22 cellular contexts compared by ENCODE assay signal in the genomic region with DNA sequence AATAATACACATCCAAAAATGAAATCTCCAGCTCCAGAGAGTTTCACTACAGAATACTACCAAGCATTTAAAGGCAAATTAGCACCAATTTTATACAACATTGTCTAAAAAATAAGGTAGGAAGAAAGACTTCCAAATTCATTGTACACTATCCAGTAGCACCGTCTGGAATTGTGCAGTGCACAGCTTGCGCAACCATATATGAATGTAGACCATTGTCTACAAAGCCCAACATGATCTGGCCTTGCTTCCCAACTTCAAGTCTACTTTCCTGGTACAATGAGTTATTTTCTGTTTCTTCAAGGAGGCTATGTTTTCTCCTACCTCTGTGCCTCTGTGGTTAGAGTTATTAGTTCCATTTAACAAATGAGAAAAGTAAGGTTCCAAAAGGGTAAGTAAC.
A peak's percentile ranks its signal among the peaks of the same experiment; 100 is the strongest.
DNase-seq lines count a peak whose midpoint lies in the region; ATAC-seq, FAIRE-seq and TF ChIP-seq lines count a peak whose summit lies in the region.
"Had no signal": no experiment of that assay in that cellular context is flagged by ENCODE, and none has a peak within 500 bp of the region (broad histone marks: within the 10 kb centered on the region; RNA-seq: fewer than 3 reads in every experiment).

No MANE protein-coding gene starts in this region.

- peaks cover 5% of the 10 kb centered on the region; the same call in 1 of the 2 replicates for H3K9me3 ChIP-seq in HepG2 (ENCODE audit: low read length)
- H3K9me3 ChIP-seq in right lobe of liver: no peaks in the 10 kb centered on the region
- H3K9me3 ChIP-seq: BE2C, HAP-1 had no signal

- TF ChIP-seq CTCF in HepG2 (CRISPR knock-in tag; IDR thresholded peaks at IDR 0.05) (no peak), right lobe of liver (IDR thresholded peaks at IDR 0.05) (no peak)

- H3K36me3 ChIP-seq in HepG2 (replicated peaks in 1 of 2; ENCODE audit: control insufficient read depth in 1 of 2, insufficient read depth in 2 of 2, low read length in 2 of 2) (no peaks in the 10 kb centered on the region), right lobe of liver (no peaks in the 10 kb centered on the region)
- H3K36me3 ChIP-seq: BE2C; BLaER1 treated with 17β-estradiol and CSF1 and Interleukin-3, amounts not matched to agents 10 nM and 100 nM; HAP-1 had no signal

- in situ Hi-C loops in HepG2 (cut with HindIII; ENCODE audit: extremely low pct_ligation_motif_present, low pct_unique_long_range_greater_than_20kb): no loop called here

- intact Hi-C loops in HepG2 (cut with micrococcal nuclease; ENCODE audit: unreplicated experiment) (no loop called here), right lobe of liver (cut with DNase I) (no loop called here), posterior vena cava (cut with DNase I) (no loop called here)

- TF ChIP-seq EP300 in HepG2 (IDR thresholded peaks at IDR 0.05; ENCODE audit: low read depth in 2 of 2, low read length in 2 of 2): no peak
- TF ChIP-seq EP300 in HepG2 (CRISPR knock-in tag; IDR thresholded peaks at IDR 0.05; ENCODE audit: borderline replicate concordance): no peak
- no peak for TF ChIP-seq EP300 in Ishikawa (IDR thresholded peaks at IDR 0.05; ENCODE audit: borderline replicate concordance)

- CTCF ChIA-PET in HepG2 (lab: Yijun Ruan, JAX; ENCODE audit: low intra/inter-chr PET ratio, low total read pairs): no interaction called here

- 45% methylated on average over 2 of the region's 2 CpGs for WGBS in HepG2 (ENCODE audit: low lambda C conversion rate)
- 95% methylated on average over 2 of the region's 2 CpGs for WGBS in right lobe of liver (ENCODE audit: insufficient coverage, low coverage, low lambda C conversion rate, missing lambda C conversion rate)

- H3K4me1 ChIP-seq in HepG2 (ENCODE audit: insufficient read depth, low read length) (no peaks in the 10 kb centered on the region), right lobe of liver (no peaks in the 10 kb centered on the region)
- H3K4me1 ChIP-seq: BE2C; BLaER1 treated with 17β-estradiol and CSF1 and Interleukin-3, amounts not matched to agents 10 nM and 100 nM; HAP-1 had no signal

- 0 out of 5 replicates have a peak, but pooled peaks cover 0 to 5% of the 10 kb centered on the region in 2 experiments for H3K27me3 ChIP-seq in HepG2 (ENCODE audit: control insufficient read depth in 1 of 2, insufficient read depth in 2 of 2, low read length in 2 of 2)
- H3K27me3 ChIP-seq in right lobe of liver: no peaks in the 10 kb centered on the region
- H3K27me3 ChIP-seq: BE2C; BLaER1 treated with 17β-estradiol and CSF1 and Interleukin-3, amounts not matched to agents 10 nM and 100 nM had no signal

- DNase-seq in HepG2 (ENCODE audit: low spot score) (no peak), right lobe of liver (no peak), posterior vena cava (ENCODE audit: low spot score) (peak; percentile 13)
- DNase-seq: ACHN; AML-193; BE2C; CD4-positive, alpha-beta T cell; CD8-positive, alpha-beta memory T cell; DMS153; DND-41; GOT3; HFFc6 had no signal

- H3K79me2 ChIP-seq in HepG2 (ENCODE audit: insufficient read depth, low read length): no peaks in the 10 kb centered on the region

- POLR2A ChIA-PET in HepG2 (lab: Yijun Ruan, JAX): no interaction called here

- no peak for ATAC-seq in HepG2
- no peak for ATAC-seq in right lobe of liver
- ATAC-seq in HG03095 (IDR thresholded peaks at IDR 0.05; ENCODE audit: unreplicated experiment): no peak
- no peak for ATAC-seq in HG03025 (IDR thresholded peaks at IDR 0.05; ENCODE audit: low FRiP score, unreplicated experiment)

- no peak overlapping the region for H3K4me2 ChIP-seq in HepG2 (ENCODE audit: low read depth, low read length)
- H3K4me2 ChIP-seq: BLaER1 treated with 17β-estradiol and CSF1 and Interleukin-3, amounts not matched to agents 10 nM and 100 nM had no signal

- TF ChIP-seq POLR2A in HepG2 (IDR thresholded peaks at IDR 0.05; ENCODE audit: insufficient read depth in 1 of 2, low read depth in 2 of 2, low read length in 2 of 2) (no peak), right lobe of liver (IDR thresholded peaks at IDR 0.05) (no peak)

- H2AFZ ChIP-seq in HepG2 (ENCODE audit: low read length): no peak overlapping the region

- FAIRE-seq in HepG2 (lab: Jason Lieb, UNC): no peak
- FAIRE-seq: A204.1, G401.6, GM12892, H54 had no signal

- no peak overlapping the region for H3K27ac ChIP-seq in HepG2 (ENCODE audit: extremely low read length, insufficient read depth, low read length)
- no peak overlapping the region for H3K27ac ChIP-seq in right lobe of liver
- H3K27ac ChIP-seq: 22Rv1; BLaER1 treated with 17β-estradiol and CSF1 and Interleukin-3, amounts not matched to agents 10 nM and 100 nM had no signal

- no peaks in the 10 kb centered on the region for H4K20me1 ChIP-seq in HepG2 (ENCODE audit: insufficient read depth, low read length)
- H4K20me1 ChIP-seq: BLaER1 treated with 17β-estradiol and CSF1 and Interleukin-3, amounts not matched to agents 10 nM and 100 nM had no signal

- no peak for TF ChIP-seq RAD21 in HepG2 (CRISPR knock-in tag; IDR thresholded peaks at IDR 0.05)
- no peak for TF ChIP-seq RAD21 in Ishikawa (IDR thresholded peaks at IDR 0.05; ENCODE audit: low read depth)

- H3K4me3 ChIP-seq in HepG2 (replicated peaks in 1 of 3; ENCODE audit: insufficient read depth in 1 of 3, low read depth in 2 of 3, low read length in 3 of 3) (no peak overlapping the region), right lobe of liver (no peak overlapping the region)
- H3K4me3 ChIP-seq: BLaER1 treated with 17β-estradiol and CSF1 and Interleukin-3, amounts not matched to agents 10 nM and 100 nM; HAP-1 had no signal

- no TSS peak for BruUV-seq in HepG2 (replicated peaks; lab: Mats Ljungman, UMichigan)

- no peak overlapping the region for H3K9ac ChIP-seq in HepG2 (ENCODE audit: insufficient read depth, low read depth, low read length)
- H3K9ac ChIP-seq: BLaER1 treated with 17β-estradiol and CSF1 and Interleukin-3, amounts not matched to agents 10 nM and 100 nM had no signal

TF ChIP-seq in Ishikawa, 13 proteins besides CTCF, POLR2A, EP300 and RAD21:
- no peak for TF ChIP-seq TEAD4 (IDR thresholded peaks at IDR 0.05)
- TF ChIP-seq, protein P1, sequence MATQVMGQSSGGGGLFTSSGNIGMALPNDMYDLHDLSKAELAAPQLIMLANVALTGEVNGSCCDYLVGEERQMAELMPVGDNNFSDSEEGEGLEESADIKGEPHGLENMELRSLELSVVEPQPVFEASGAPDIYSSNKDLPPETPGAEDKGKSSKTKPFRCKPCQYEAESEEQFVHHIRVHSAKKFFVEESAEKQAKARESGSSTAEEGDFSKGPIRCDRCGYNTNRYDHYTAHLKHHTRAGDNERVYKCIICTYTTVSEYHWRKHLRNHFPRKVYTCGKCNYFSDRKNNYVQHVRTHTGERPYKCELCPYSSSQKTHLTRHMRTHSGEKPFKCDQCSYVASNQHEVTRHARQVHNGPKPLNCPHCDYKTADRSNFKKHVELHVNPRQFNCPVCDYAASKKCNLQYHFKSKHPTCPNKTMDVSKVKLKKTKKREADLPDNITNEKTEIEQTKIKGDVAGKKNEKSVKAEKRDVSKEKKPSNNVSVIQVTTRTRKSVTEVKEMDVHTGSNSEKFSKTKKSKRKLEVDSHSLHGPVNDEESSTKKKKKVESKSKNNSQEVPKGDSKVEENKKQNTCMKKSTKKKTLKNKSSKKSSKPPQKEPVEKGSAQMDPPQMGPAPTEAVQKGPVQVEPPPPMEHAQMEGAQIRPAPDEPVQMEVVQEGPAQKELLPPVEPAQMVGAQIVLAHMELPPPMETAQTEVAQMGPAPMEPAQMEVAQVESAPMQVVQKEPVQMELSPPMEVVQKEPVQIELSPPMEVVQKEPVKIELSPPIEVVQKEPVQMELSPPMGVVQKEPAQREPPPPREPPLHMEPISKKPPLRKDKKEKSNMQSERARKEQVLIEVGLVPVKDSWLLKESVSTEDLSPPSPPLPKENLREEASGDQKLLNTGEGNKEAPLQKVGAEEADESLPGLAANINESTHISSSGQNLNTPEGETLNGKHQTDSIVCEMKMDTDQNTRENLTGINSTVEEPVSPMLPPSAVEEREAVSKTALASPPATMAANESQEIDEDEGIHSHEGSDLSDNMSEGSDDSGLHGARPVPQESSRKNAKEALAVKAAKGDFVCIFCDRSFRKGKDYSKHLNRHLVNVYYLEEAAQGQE (IDR thresholded peaks at IDR 0.05; ENCODE audit: low read depth): no peak
- no peak for TF ChIP-seq EGR1 (IDR thresholded peaks at IDR 0.05)
- peak; percentile 57; the same call in 1 of the 2 replicates for TF ChIP-seq CEBPB (IDR thresholded peaks at IDR 0.05)
TF ChIP-seq in Ishikawa: peak in this region for 1.
